ENCODE assay signal across 1 cellular context in the genomic region with DNA sequence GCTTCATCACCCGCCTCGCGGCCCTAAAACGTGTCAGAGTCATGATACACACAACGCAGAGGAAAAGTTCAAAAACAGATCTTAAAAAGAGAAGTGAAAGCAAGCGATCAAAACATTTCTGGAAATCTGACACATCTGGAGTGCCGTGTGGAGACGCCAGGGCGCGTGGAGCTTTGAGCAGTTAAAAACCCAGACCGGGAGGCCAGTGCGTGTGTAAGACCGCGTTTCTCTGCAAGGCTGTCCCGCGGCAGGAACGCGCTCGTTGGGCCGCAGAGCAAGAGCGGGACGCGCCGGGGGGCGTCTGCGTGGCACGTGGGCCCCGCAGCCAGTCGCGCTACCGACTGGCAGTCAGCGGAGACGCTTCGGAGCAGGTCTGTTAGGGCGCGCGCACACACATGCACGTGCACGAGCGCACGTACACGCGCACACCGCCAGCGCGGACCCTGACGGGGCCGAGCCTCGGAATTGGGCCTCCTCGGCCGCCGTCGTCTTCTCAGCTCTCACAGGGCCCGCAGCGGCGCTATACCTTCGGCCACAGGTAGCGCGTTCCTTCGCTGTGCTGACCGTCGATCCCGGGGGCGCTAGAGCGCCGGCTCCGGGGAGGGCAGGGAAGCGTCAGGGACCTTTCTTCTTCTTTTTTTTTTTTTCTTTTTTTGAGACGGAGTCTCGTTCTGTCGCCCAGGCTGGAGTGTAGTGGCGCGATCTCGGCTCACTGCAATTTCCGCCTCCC.
TF ChIP-seq lines count a peak whose summit lies in the region.

No MANE protein-coding gene starts in this region.

TF ChIP-seq in K562, 482 proteins besides CTCF, POLR2A, EP300 and RAD21 (continued from another document and continues in another):
- TF ChIP-seq E2F8 (IDR thresholded peaks at IDR 0.05; ENCODE audit: low read depth, partially characterized antibody) (peak; percentile 38), L3MBTL2 (IDR thresholded peaks at IDR 0.05) (peak; percentile 97), LARP7 (IDR thresholded peaks at IDR 0.05) (no peak), ZNF224 (CRISPR knock-in tag; IDR thresholded peaks at IDR 0.05) (peak; percentile 81; the same call in 1 of the 2 replicates), GATA2 (CRISPR knock-in tag; IDR thresholded peaks at IDR 0.05) (no peak), ZEB2 (IDR thresholded peaks at IDR 0.05) (peak; percentile 62), E2F3 (CRISPR knock-in tag; IDR thresholded peaks at IDR 0.05) (peak; percentile 62; the same call in 1 of the 2 replicates), ZNF347 (CRISPR knock-in tag; IDR thresholded peaks at IDR 0.05; ENCODE audit: low read depth) (no peak), YY1 (IDR thresholded peaks at IDR 0.05; ENCODE audit: borderline replicate concordance in 1 of 3, control insufficient read depth in 1 of 3, extremely low read depth in 1 of 3, insufficient read depth in 3 of 3, insufficient read length in 1 of 3, insufficient replicate concordance in 2 of 3, low read depth in 1 of 3, low read length in 2 of 3) (no peak), ZBTB34 (CRISPR knock-in tag; IDR thresholded peaks at IDR 0.05) (no peak), HNRNPLL (IDR thresholded peaks at IDR 0.05; ENCODE audit: low read depth, low read length, poor library complexity, severe bottlenecking) (peak; percentile 30), ZNF644 (tag; IDR thresholded peaks at IDR 0.05; ENCODE audit: low read depth) (0 out of 2 replicates have a peak, but pooled peaks have one; percentile 49), RFX1 (IDR thresholded peaks at IDR 0.05) (no peak), ELF2 (CRISPR knock-in tag; IDR thresholded peaks at IDR 0.05) (no peak), GTF2F1 (IDR thresholded peaks at IDR 0.05; ENCODE audit: low read depth, low read length) (no peak), ERF (CRISPR knock-in tag; IDR thresholded peaks at IDR 0.05) (no peak), ATF6 (CRISPR knock-in tag; IDR thresholded peaks at IDR 0.05) (no peak), THRAP3 (IDR thresholded peaks at IDR 0.05; ENCODE audit: borderline replicate concordance) (no peak), CBFA2T3 (IDR thresholded peaks at IDR 0.05) (no peak), ZBTB7A (IDR thresholded peaks at IDR 0.05; ENCODE audit: borderline replicate concordance, control insufficient read depth, low read depth, low read length) (no peak; the same call in 1 of the 2 replicates), JUNB (CRISPR knock-in tag; conservative IDR thresholded peaks at IDR 0.05) (no peak), WHSC1 (IDR thresholded peaks at IDR 0.05; ENCODE audit: low read length) (no peak), SP1 (CRISPR knock-in tag; IDR thresholded peaks at IDR 0.05) (peak; percentile 45; the same call in 1 of the 2 replicates), CHD4 (IDR thresholded peaks at IDR 0.05; ENCODE audit: insufficient read depth, insufficient replicate concordance, low read depth, low read length, poor library complexity, severe bottlenecking) (no peak), GTF2A2 (tag; IDR thresholded peaks at IDR 0.05) (no peak), SAFB2 (IDR thresholded peaks at IDR 0.05; ENCODE audit: borderline replicate concordance, low read depth, low read length, severe bottlenecking) (no peak), ZNF274 (IDR thresholded peaks at IDR 0.05; ENCODE audit: borderline replicate concordance, low read depth, low read length) (no peak), DEAF1 (CRISPR knock-in tag; IDR thresholded peaks at IDR 0.05) (no peak), CHD2 (IDR thresholded peaks at IDR 0.05; ENCODE audit: low read depth, low read length) (no peak), SMAD3 (CRISPR knock-in tag; conservative IDR thresholded peaks at IDR 0.05) (0 out of 2 replicates have a peak, but pooled peaks have one; percentile 8), FOXP1 (CRISPR knock-in tag; IDR thresholded peaks at IDR 0.05) (no peak), ZNF311 (CRISPR knock-in tag; IDR thresholded peaks at IDR 0.05) (peak; percentile 68; the same call in 1 of the 2 replicates), ETS2 (tag; IDR thresholded peaks at IDR 0.05; ENCODE audit: borderline replicate concordance, poor library complexity, severe bottlenecking) (no peak), SMARCE1 (IDR thresholded peaks at IDR 0.05) (peak; percentile 19; the same call in 1 of the 2 replicates), ATF1 (CRISPR knock-in tag; IDR thresholded peaks at IDR 0.05) (no peak), ATF1 (tag; IDR thresholded peaks at IDR 0.05) (peak; percentile 68)
- TF ChIP-seq, protein P1, sequence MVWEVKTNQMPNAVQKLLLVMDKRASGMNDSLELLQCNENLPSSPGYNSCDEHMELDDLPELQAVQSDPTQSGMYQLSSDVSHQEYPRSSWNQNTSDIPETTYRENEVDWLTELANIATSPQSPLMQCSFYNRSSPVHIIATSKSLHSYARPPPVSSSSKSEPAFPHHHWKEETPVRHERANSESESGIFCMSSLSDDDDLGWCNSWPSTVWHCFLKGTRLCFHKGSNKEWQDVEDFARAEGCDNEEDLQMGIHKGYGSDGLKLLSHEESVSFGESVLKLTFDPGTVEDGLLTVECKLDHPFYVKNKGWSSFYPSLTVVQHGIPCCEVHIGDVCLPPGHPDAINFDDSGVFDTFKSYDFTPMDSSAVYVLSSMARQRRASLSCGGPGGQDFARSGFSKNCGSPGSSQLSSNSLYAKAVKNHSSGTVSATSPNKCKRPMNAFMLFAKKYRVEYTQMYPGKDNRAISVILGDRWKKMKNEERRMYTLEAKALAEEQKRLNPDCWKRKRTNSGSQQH (CRISPR knock-in tag; IDR thresholded peaks at IDR 0.05), result no peak
- TF ChIP-seq, protein P2, sequence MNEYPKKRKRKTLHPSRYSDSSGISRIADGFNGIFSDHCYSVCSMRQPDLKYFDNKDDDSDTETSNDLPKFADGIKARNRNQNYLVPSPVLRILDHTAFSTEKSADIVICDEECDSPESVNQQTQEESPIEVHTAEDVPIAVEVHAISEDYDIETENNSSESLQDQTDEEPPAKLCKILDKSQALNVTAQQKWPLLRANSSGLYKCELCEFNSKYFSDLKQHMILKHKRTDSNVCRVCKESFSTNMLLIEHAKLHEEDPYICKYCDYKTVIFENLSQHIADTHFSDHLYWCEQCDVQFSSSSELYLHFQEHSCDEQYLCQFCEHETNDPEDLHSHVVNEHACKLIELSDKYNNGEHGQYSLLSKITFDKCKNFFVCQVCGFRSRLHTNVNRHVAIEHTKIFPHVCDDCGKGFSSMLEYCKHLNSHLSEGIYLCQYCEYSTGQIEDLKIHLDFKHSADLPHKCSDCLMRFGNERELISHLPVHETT (CRISPR knock-in tag; conservative IDR thresholded peaks at IDR 0.05 in 1 of 2, IDR thresholded peaks at IDR 0.05 in 1 of 2), result 0 out of 4 replicates have a peak, but pooled peaks of 1 of the 2 experiments have one; percentile 52
- TF ChIP-seq, protein P3, sequence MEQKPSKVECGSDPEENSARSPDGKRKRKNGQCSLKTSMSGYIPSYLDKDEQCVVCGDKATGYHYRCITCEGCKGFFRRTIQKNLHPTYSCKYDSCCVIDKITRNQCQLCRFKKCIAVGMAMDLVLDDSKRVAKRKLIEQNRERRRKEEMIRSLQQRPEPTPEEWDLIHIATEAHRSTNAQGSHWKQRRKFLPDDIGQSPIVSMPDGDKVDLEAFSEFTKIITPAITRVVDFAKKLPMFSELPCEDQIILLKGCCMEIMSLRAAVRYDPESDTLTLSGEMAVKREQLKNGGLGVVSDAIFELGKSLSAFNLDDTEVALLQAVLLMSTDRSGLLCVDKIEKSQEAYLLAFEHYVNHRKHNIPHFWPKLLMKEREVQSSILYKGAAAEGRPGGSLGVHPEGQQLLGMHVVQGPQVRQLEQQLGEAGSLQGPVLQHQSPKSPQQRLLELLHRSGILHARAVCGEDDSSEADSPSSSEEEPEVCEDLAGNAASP (IDR thresholded peaks at IDR 0.05), result no peak
- TF ChIP-seq, protein P4, sequence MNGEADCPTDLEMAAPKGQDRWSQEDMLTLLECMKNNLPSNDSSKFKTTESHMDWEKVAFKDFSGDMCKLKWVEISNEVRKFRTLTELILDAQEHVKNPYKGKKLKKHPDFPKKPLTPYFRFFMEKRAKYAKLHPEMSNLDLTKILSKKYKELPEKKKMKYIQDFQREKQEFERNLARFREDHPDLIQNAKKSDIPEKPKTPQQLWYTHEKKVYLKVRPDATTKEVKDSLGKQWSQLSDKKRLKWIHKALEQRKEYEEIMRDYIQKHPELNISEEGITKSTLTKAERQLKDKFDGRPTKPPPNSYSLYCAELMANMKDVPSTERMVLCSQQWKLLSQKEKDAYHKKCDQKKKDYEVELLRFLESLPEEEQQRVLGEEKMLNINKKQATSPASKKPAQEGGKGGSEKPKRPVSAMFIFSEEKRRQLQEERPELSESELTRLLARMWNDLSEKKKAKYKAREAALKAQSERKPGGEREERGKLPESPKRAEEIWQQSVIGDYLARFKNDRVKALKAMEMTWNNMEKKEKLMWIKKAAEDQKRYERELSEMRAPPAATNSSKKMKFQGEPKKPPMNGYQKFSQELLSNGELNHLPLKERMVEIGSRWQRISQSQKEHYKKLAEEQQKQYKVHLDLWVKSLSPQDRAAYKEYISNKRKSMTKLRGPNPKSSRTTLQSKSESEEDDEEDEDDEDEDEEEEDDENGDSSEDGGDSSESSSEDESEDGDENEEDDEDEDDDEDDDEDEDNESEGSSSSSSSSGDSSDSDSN (IDR thresholded peaks at IDR 0.05; ENCODE audit: borderline replicate concordance in 1 of 2, low read depth in 2 of 2, low read length in 2 of 2), result no peak
- TF ChIP-seq, protein P5, sequence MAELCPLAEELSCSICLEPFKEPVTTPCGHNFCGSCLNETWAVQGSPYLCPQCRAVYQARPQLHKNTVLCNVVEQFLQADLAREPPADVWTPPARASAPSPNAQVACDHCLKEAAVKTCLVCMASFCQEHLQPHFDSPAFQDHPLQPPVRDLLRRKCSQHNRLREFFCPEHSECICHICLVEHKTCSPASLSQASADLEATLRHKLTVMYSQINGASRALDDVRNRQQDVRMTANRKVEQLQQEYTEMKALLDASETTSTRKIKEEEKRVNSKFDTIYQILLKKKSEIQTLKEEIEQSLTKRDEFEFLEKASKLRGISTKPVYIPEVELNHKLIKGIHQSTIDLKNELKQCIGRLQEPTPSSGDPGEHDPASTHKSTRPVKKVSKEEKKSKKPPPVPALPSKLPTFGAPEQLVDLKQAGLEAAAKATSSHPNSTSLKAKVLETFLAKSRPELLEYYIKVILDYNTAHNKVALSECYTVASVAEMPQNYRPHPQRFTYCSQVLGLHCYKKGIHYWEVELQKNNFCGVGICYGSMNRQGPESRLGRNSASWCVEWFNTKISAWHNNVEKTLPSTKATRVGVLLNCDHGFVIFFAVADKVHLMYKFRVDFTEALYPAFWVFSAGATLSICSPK (IDR thresholded peaks at IDR 0.05; ENCODE audit: borderline replicate concordance), result no peak
